In genomic region chr12:81330480-81330879, GRCh38 we compare ENCODE assay signal across 19 cellular contexts.
DNase-seq lines count a peak whose midpoint lies in the region; TF ChIP-seq lines count a peak whose summit lies in the region.
"Had no signal": no experiment of that assay in that cellular context is flagged by ENCODE, and none has a peak within 500 bp of the region (broad histone marks: within the 10 kb centered on the region; RNA-seq: fewer than 3 reads in every experiment).

No MANE protein-coding gene starts in this region.

- H3K27ac ChIP-seq in brain microvascular endothelial cell (no peak overlapping the region), mesendoderm (ENCODE audit: low read depth, low read length) (no peak overlapping the region), ascending aorta (no peak overlapping the region)
- H3K27ac ChIP-seq: SK-N-MC, transverse colon had no signal

- H3K4me3 ChIP-seq in LNCaP clone FGC (ENCODE audit: low read depth, low read length) (no peak overlapping the region), brain microvascular endothelial cell (ENCODE audit: low read depth, low read length) (no peak overlapping the region), mesendoderm (ENCODE audit: low read length) (no peak overlapping the region), ascending aorta (no peak overlapping the region)
- H3K4me3 ChIP-seq: mucosa of descending colon, SK-N-MC, transverse colon had no signal

- H3K79me1 ChIP-seq in mesendoderm (ENCODE audit: low read length), result no peaks in the 10 kb centered on the region

- no peak overlapping the region for H3K4ac ChIP-seq in mesendoderm (ENCODE audit: low read depth, low read length)

- no peak overlapping the region for H2BK120ac ChIP-seq in mesendoderm (ENCODE audit: low read depth, low read length)

- in situ Hi-C loops in brain microvascular endothelial cell (cut with HindIII; ENCODE audit: low pct_ligation_motif_present, low sequenced_read_pairs), result no loop called here

- no peak overlapping the region for H3K9ac ChIP-seq in mesendoderm (ENCODE audit: low read length)

- no peak overlapping the region for H3K4me2 ChIP-seq in mesendoderm (ENCODE audit: low read length)

- H3K4me1 ChIP-seq in mesendoderm (ENCODE audit: control insufficient read depth, low read depth, low read length), result no peaks in the 10 kb centered on the region
- H3K4me1 ChIP-seq in ascending aorta, result no peaks in the 10 kb centered on the region
- H3K4me1 ChIP-seq: transverse colon had no signal

- H4K5ac ChIP-seq in mesendoderm (ENCODE audit: low read length), result no peak overlapping the region

- no peak overlapping the region for H3K23ac ChIP-seq in mesendoderm (ENCODE audit: low read length)

- H4K8ac ChIP-seq in mesendoderm (ENCODE audit: low read depth, low read length), result no peak overlapping the region

- H3K27me3 ChIP-seq in brain microvascular endothelial cell (replicated peaks) (no peaks in the 10 kb centered on the region), mesendoderm (ENCODE audit: insufficient read depth, low read length, poor library complexity) (no peaks in the 10 kb centered on the region), ascending aorta (no peaks in the 10 kb centered on the region)
- H3K27me3 ChIP-seq: transverse colon had no signal

- no peak overlapping the region for H3K18ac ChIP-seq in mesendoderm (ENCODE audit: low read length)

- intact Hi-C loops in ascending aorta (cut with DNase I), result no loop called here

- H3K79me2 ChIP-seq in mesendoderm (ENCODE audit: control insufficient read depth, insufficient read depth, low read length), result no peaks in the 10 kb centered on the region

- H3K36me3 ChIP-seq in brain microvascular endothelial cell (replicated peaks) (no peaks in the 10 kb centered on the region), mesendoderm (ENCODE audit: control insufficient read depth, insufficient read depth, low read length) (no peaks in the 10 kb centered on the region), ascending aorta (peaks cover 2 to 4% of the 10 kb centered on the region in 2 donors)
- H3K36me3 ChIP-seq: transverse colon had no signal

- DNase-seq in DMS 273 (lab: John Stamatoyannopoulos, UW; ENCODE audit: unreplicated experiment) (peak; percentile 9), DMS 273 treated with DMSO at 0.1 percent for 48 hours (lab: John Stamatoyannopoulos, UW) (no peak), LNCaP clone FGC (ENCODE audit: low read depth) (peak; percentile 17), brain microvascular endothelial cell (peak; percentile 22), mesendoderm (peak; percentile 15), ascending aorta (ENCODE audit: low spot score in 2 of 2) (no peak), MV-4-11 (lab: John Stamatoyannopoulos, UW) (no peak)
- no peak for DNase-seq in activated CD4-positive, alpha-beta T cell treated with anti-CD3 and anti-CD28 coated beads, Interleukin-2, amount 50 U/mL, for 48 hours
- DNase-seq: 8988T; activated CD4-positive, alpha-beta memory T cell treated with anti-CD3 and anti-CD28 coated beads, Interleukin-2, amount 10 ng/mL, durations not matched to agents 7 days and 5 days; activated T-cell treated with anti-CD3 and anti-CD28 coated beads, Interleukin-2, amount 50 U/mL, for 48 hours; cerebellar nuclear complex; H7; mucosa of descending colon; NCI-H1092; NCI-H2227 treated with DMSO at 0.1 percent for 48 hours; PC-3; transverse colon had no signal

- H3K56ac ChIP-seq in mesendoderm (ENCODE audit: low read length), result no peak overlapping the region

- no peak overlapping the region for H2BK5ac ChIP-seq in mesendoderm (ENCODE audit: low read length)

- no CpG with 5 or more reads among the region's 1 CpG for WGBS in mesendoderm (ENCODE audit: extremely low coverage, insufficient coverage, low lambda C conversion rate)

- H2AK5ac ChIP-seq in mesendoderm (ENCODE audit: low read length), result no peak overlapping the region

- TF ChIP-seq CTCF in LNCaP clone FGC (IDR thresholded peaks at IDR 0.05; ENCODE audit: control insufficient read depth, extremely low read depth, insufficient read depth) (peak; percentile 54), brain microvascular endothelial cell (IDR thresholded peaks at IDR 0.05; ENCODE audit: low read depth, low read length, missing control alignments) (peak; percentile 22), ascending aorta (IDR thresholded peaks at IDR 0.05) (no peak)

- H3K9me3 ChIP-seq in ascending aorta, result no peaks in the 10 kb centered on the region
- H3K9me3 ChIP-seq: mucosa of descending colon, transverse colon had no signal

- no peak overlapping the region for H2BK15ac ChIP-seq in mesendoderm (replicated peaks; ENCODE audit: low read depth)

Comparison
In these comparisons a context has a peak if more than half of its experiments do, and no peak if none do; other contexts are left out.
1. DNase-seq: peak in DMS 273 (single experiment), LNCaP clone FGC (single experiment), brain microvascular endothelial cell (single experiment) and mesendoderm (single experiment); none in DMS 273 treated with DMSO at 0.1 percent for 48 hours (single experiment), ascending aorta (0 of 2), activated CD4-positive, alpha-beta T cell treated with anti-CD3 and anti-CD28 coated beads, Interleukin-2, amount 50 U/mL, for 48 hours (0 of 2) and MV-4-11 (single experiment).
2. CTCF ChIP-seq: peak in LNCaP clone FGC (single experiment) and brain microvascular endothelial cell (single experiment); none in ascending aorta (0 of 3).